ENCODE assay signal across 1 cellular context in the genomic region with DNA sequence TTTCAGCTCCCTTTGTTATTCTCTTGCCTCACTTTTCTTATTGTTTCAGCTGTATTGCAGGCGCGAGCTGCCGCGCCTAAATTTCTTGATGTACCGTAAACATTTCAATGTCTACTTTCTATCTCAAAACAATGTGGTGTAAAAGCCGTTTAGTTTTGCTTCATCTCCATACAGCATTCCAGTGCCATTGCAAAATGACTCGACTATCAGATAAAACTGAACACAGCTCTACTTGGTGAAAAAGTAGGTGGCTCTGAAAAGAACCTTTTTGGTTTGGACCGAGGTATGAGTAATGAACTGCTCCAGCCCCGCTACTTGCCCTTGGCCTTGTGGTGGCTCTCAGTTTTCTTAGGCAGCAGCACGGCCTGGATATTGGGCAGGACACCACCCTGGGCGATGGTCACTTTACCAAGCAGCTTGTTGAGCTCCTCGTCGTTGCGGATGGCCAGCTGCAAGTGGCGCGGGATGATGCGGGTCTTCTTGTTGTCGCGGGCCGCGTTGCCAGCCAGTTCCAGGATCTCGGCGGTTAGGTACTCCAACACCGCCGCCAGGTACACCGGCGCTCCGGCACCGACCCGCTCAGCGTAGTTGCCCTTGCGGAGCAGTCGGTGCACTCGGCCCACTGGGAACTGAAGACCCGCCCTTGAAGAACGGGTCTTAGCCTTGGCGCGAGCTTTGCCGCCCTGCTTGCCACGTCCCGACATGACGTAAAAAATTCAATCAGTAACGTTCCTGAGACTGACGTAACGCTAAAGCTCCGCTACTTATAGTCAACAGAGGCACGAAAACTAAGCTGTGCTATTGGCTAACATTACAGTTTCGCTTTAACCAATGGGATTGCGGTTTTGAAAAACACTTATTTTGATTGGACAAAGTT.
TF ChIP-seq lines count a peak whose summit lies in the region.

No MANE protein-coding gene starts in this region.

TF ChIP-seq in HCT116, 20 proteins besides CTCF, POLR2A, EP300 and RAD21 (continued from another document):
- no peak for TF ChIP-seq REST (IDR thresholded peaks at IDR 0.05; ENCODE audit: low read depth)
- no peak for TF ChIP-seq YY1 (IDR thresholded peaks at IDR 0.05; ENCODE audit: extremely low read depth, insufficient replicate concordance, low read depth, low read length)
- TF ChIP-seq, protein P1, sequence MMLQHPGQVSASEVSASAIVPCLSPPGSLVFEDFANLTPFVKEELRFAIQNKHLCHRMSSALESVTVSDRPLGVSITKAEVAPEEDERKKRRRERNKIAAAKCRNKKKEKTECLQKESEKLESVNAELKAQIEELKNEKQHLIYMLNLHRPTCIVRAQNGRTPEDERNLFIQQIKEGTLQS (IDR thresholded peaks at IDR 0.05): no peak
- TF ChIP-seq, protein P2, sequence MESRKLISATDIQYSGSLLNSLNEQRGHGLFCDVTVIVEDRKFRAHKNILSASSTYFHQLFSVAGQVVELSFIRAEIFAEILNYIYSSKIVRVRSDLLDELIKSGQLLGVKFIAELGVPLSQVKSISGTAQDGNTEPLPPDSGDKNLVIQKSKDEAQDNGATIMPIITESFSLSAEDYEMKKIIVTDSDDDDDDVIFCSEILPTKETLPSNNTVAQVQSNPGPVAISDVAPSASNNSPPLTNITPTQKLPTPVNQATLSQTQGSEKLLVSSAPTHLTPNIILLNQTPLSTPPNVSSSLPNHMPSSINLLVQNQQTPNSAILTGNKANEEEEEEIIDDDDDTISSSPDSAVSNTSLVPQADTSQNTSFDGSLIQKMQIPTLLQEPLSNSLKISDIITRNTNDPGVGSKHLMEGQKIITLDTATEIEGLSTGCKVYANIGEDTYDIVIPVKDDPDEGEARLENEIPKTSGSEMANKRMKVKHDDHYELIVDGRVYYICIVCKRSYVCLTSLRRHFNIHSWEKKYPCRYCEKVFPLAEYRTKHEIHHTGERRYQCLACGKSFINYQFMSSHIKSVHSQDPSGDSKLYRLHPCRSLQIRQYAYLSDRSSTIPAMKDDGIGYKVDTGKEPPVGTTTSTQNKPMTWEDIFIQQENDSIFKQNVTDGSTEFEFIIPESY (IDR thresholded peaks at IDR 0.05; ENCODE audit: extremely low read depth, insufficient replicate concordance, low read length): no peak
- peak; percentile 82 for TF ChIP-seq CBX3 (IDR thresholded peaks at IDR 0.05; ENCODE audit: low read depth)
- no peak for TF ChIP-seq ELF1 (IDR thresholded peaks at IDR 0.05; ENCODE audit: borderline replicate concordance, low read depth)
- no peak for TF ChIP-seq EZH2phosphoT487 (IDR thresholded peaks at IDR 0.05; ENCODE audit: borderline replicate concordance)
- TF ChIP-seq JUND (IDR thresholded peaks at IDR 0.05): no peak; the same call in 1 of the 2 replicates
- no peak for TF ChIP-seq EZH2 (IDR thresholded peaks at IDR 0.05)
- TF ChIP-seq EGR1 (IDR thresholded peaks at IDR 0.05; ENCODE audit: low read depth): no peak
- peak; percentile 79; the same call in 1 of the 2 replicates for TF ChIP-seq SIN3A (IDR thresholded peaks at IDR 0.05; ENCODE audit: low read depth)
